In the genomic region with DNA sequence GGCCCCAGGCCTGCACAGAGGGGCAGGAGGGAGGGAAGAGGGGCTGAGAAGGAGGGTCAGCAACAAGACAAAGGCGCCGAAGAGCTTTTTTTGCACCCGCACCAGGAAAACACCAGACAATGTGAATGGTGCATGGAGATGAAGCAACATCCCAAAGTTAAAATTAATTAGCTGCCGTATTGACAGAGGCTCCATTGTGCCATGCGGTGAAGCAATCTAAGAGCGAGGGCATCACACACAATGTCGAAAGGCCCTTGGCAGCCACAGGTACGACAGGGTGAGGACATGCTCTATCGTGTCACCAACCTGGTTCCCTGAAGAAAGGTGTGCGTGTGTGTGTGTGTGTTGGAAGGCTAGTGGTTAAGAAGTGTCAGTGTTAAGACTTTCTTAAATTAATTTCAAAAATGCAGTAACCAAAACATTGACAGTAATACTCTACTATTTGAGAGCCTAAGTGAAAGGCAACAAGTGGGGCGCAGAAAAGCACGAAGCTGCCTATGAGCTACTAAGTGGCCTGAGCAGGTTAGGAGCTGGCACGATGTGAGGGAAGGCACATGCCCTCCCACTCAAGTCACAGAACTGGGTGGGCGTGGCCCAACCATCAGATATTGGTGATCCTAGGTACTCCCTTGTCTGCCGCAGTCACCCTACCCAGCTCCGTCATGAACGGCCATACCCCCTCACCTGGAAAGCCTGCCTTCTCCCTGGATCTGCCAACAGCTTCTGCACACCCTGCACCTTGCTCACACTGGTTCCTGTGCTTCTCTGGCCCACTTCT, we compare ENCODE assay signal across 2 cellular contexts.
TF ChIP-seq lines count a peak whose summit lies in the region.

No MANE protein-coding gene starts in this region.

TF ChIP-seq in IMR-90, 13 proteins besides CTCF, POLR2A, EP300 and RAD21:
- TF ChIP-seq MAZ (IDR thresholded peaks at IDR 0.05; ENCODE audit: borderline replicate concordance, low read depth, low read length) (no peak), SMC3 (IDR thresholded peaks at IDR 0.05; ENCODE audit: low read depth, low read length) (no peak), BHLHE40 (IDR thresholded peaks at IDR 0.05; ENCODE audit: low read depth, low read length) (no peak), MAFK (IDR thresholded peaks at IDR 0.05; ENCODE audit: low read depth, low read length) (no peak), CEBPB (IDR thresholded peaks at IDR 0.05; ENCODE audit: low read depth, low read length) (no peak), RCOR1 (IDR thresholded peaks at IDR 0.05; ENCODE audit: insufficient replicate concordance, low read length) (no peak), CHD1 (IDR thresholded peaks at IDR 0.05; ENCODE audit: low read depth, low read length) (no peak), FOS (IDR thresholded peaks at IDR 0.05; ENCODE audit: low read depth, low read length) (no peak), RFX5 (IDR thresholded peaks at IDR 0.05; ENCODE audit: low read depth, low read length) (no peak), NFE2L2 (IDR thresholded peaks at IDR 0.05; ENCODE audit: low read depth, low read length) (no peak), MXI1 (IDR thresholded peaks at IDR 0.05; ENCODE audit: borderline replicate concordance, low read depth, low read length) (no peak)
- TF ChIP-seq, protein P1, sequence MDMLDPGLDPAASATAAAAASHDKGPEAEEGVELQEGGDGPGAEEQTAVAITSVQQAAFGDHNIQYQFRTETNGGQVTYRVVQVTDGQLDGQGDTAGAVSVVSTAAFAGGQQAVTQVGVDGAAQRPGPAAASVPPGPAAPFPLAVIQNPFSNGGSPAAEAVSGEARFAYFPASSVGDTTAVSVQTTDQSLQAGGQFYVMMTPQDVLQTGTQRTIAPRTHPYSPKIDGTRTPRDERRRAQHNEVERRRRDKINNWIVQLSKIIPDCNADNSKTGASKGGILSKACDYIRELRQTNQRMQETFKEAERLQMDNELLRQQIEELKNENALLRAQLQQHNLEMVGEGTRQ (IDR thresholded peaks at IDR 0.05; ENCODE audit: low read depth, low read length): no peak
- TF ChIP-seq, protein P2, sequence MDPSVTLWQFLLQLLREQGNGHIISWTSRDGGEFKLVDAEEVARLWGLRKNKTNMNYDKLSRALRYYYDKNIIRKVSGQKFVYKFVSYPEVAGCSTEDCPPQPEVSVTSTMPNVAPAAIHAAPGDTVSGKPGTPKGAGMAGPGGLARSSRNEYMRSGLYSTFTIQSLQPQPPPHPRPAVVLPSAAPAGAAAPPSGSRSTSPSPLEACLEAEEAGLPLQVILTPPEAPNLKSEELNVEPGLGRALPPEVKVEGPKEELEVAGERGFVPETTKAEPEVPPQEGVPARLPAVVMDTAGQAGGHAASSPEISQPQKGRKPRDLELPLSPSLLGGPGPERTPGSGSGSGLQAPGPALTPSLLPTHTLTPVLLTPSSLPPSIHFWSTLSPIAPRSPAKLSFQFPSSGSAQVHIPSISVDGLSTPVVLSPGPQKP (IDR thresholded peaks at IDR 0.05; ENCODE audit: borderline replicate concordance, low read depth, low read length): no peak

TF ChIP-seq in liver, 16 proteins besides CTCF, POLR2A, EP300 and RAD21:
- TF ChIP-seq, protein P3, sequence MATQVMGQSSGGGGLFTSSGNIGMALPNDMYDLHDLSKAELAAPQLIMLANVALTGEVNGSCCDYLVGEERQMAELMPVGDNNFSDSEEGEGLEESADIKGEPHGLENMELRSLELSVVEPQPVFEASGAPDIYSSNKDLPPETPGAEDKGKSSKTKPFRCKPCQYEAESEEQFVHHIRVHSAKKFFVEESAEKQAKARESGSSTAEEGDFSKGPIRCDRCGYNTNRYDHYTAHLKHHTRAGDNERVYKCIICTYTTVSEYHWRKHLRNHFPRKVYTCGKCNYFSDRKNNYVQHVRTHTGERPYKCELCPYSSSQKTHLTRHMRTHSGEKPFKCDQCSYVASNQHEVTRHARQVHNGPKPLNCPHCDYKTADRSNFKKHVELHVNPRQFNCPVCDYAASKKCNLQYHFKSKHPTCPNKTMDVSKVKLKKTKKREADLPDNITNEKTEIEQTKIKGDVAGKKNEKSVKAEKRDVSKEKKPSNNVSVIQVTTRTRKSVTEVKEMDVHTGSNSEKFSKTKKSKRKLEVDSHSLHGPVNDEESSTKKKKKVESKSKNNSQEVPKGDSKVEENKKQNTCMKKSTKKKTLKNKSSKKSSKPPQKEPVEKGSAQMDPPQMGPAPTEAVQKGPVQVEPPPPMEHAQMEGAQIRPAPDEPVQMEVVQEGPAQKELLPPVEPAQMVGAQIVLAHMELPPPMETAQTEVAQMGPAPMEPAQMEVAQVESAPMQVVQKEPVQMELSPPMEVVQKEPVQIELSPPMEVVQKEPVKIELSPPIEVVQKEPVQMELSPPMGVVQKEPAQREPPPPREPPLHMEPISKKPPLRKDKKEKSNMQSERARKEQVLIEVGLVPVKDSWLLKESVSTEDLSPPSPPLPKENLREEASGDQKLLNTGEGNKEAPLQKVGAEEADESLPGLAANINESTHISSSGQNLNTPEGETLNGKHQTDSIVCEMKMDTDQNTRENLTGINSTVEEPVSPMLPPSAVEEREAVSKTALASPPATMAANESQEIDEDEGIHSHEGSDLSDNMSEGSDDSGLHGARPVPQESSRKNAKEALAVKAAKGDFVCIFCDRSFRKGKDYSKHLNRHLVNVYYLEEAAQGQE (IDR thresholded peaks at IDR 0.05): no peak
- peak; percentile 97 for TF ChIP-seq FOXA1 (IDR thresholded peaks at IDR 0.05)
- TF ChIP-seq, protein P4, sequence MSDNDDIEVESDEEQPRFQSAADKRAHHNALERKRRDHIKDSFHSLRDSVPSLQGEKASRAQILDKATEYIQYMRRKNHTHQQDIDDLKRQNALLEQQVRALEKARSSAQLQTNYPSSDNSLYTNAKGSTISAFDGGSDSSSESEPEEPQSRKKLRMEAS (IDR thresholded peaks at IDR 0.05): peak; percentile 89
- TF ChIP-seq, protein P5, sequence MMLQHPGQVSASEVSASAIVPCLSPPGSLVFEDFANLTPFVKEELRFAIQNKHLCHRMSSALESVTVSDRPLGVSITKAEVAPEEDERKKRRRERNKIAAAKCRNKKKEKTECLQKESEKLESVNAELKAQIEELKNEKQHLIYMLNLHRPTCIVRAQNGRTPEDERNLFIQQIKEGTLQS (IDR thresholded peaks at IDR 0.05): peak; percentile 19
- TF ChIP-seq JUND (IDR thresholded peaks at IDR 0.05): peak in 1 of 2 donors; percentile 55
- TF ChIP-seq YY1 (IDR thresholded peaks at IDR 0.05): peak; percentile 88
- no peak for TF ChIP-seq GABPA (IDR thresholded peaks at IDR 0.05 in 1 of 2, conservative IDR thresholded peaks at IDR 0.05 in 1 of 2)
- peak; percentile 99 for TF ChIP-seq FOXA2 (IDR thresholded peaks at IDR 0.05)
- peak; percentile 62 to 80 for TF ChIP-seq HNF4A (conservative IDR thresholded peaks at IDR 0.05)
- no peak for TF ChIP-seq HNF4G (IDR thresholded peaks at IDR 0.05)
- TF ChIP-seq RXRA (IDR thresholded peaks at IDR 0.05): peak; percentile 60 to 91
- peak; percentile 42 for TF ChIP-seq SP1 (IDR thresholded peaks at IDR 0.05)
- peak in 1 of 2 donors; percentile 63 for TF ChIP-seq EGR1 (IDR thresholded peaks at IDR 0.05; ENCODE audit: low read depth in 2 of 2)
- TF ChIP-seq TAF1 (conservative IDR thresholded peaks at IDR 0.05): no peak
- no peak for TF ChIP-seq NR2F2 (IDR thresholded peaks at IDR 0.05)
- TF ChIP-seq, protein P6, sequence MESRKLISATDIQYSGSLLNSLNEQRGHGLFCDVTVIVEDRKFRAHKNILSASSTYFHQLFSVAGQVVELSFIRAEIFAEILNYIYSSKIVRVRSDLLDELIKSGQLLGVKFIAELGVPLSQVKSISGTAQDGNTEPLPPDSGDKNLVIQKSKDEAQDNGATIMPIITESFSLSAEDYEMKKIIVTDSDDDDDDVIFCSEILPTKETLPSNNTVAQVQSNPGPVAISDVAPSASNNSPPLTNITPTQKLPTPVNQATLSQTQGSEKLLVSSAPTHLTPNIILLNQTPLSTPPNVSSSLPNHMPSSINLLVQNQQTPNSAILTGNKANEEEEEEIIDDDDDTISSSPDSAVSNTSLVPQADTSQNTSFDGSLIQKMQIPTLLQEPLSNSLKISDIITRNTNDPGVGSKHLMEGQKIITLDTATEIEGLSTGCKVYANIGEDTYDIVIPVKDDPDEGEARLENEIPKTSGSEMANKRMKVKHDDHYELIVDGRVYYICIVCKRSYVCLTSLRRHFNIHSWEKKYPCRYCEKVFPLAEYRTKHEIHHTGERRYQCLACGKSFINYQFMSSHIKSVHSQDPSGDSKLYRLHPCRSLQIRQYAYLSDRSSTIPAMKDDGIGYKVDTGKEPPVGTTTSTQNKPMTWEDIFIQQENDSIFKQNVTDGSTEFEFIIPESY (IDR thresholded peaks at IDR 0.05): peak; percentile 40
